14 cellular contexts compared by ENCODE assay signal in the genomic region with DNA sequence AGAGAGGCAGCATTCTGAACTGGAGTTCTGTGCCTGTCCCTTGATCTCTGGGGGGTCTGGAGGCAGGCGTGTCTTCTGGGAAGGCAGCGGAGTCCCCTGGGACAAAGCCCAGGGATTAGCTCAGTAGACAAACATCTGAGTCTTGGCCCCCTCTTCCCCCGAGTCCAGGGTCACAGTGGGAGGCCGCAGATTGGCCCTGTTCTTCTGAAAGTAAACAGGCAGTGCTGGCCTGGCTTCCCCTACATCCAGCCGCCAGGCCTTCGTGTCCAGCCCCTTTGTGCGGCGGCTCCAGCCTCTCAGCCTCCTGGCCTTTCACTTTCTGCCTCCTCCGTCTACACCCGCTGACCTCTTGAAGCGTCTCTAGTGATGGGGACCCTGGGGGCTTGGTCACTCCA. TPM values are rescaled to one million over a fixed set of nuclear protein-coding genes. Genes with fewer than 3 reads are reported as not detected.
A peak's percentile ranks its signal among the peaks of the same experiment; 100 is the strongest.
DNase-seq lines count a peak whose midpoint lies in the region; ATAC-seq and TF ChIP-seq lines count a peak whose summit lies in the region.
"Had no signal": no experiment of that assay in that cellular context is flagged by ENCODE, and none has a peak within 500 bp of the region (broad histone marks: within the 10 kb centered on the region; RNA-seq: fewer than 3 reads in every experiment).

No MANE protein-coding gene starts in this region.

- TF ChIP-seq CTCF in A673 (conservative IDR thresholded peaks at IDR 0.05; ENCODE audit: low read depth, low read length): no peak
- no peak for TF ChIP-seq CTCF in Panc1 (IDR thresholded peaks at IDR 0.05)
- TF ChIP-seq CTCF in esophagus muscularis mucosa (IDR thresholded peaks at IDR 0.05): no peak
- no peak for TF ChIP-seq CTCF in neural crest cell (conservative IDR thresholded peaks at IDR 0.05)

- H3K4me1 ChIP-seq in A673 (ENCODE audit: insufficient read depth, low read length, poor library complexity, severe bottlenecking) (peaks cover 29% of the 10 kb centered on the region), Panc1 (ENCODE audit: control insufficient read depth, insufficient read depth, low read length) (no peaks in the 10 kb centered on the region), esophagus muscularis mucosa (peaks cover 0 to 13% (median 3%) of the 10 kb centered on the region in 4 donors)

- H3K27ac Mint-ChIP-seq in neural crest cell (ENCODE audit: unreplicated experiment): peak overlapping the region; percentile 27

- peak; percentile 86 for DNase-seq in A673 (ENCODE audit: low spot score)
- DNase-seq in Panc1 (ENCODE audit: low read depth, low spot score): no peak
- no peak for DNase-seq in esophagus muscularis mucosa (ENCODE audit: extremely low spot score)
- DNase-seq in neural crest cell (ENCODE audit: low read depth, low spot score): no peak
- DNase-seq in DMS53 treated with DMSO at 0.1 percent for 48 hours (lab: John Stamatoyannopoulos, UW; ENCODE audit: unreplicated experiment): no peak
- DNase-seq in cerebellar nuclear complex (lab: John Stamatoyannopoulos, UW): no peak
- DNase-seq: activated naive CD4-positive, alpha-beta T cell; AML-193; MV-4-11; NCI-H524 treated with DMSO at 0.1 percent for 48 hours had no signal

- 48% methylated on average over 10 of the region's 11 CpGs for WGBS in esophagus muscularis mucosa

- H3K9me3 Mint-ChIP-seq in neural crest cell: no peaks in the 10 kb centered on the region

- no peak overlapping the region for H3K4me3 ChIP-seq in A673 (ENCODE audit: low read depth, low read length, poor library complexity, severe bottlenecking)
- H3K4me3 ChIP-seq in Panc1 (ENCODE audit: low read depth in 2 of 2, low read length in 2 of 2): no peak overlapping the region
- H3K4me3 ChIP-seq in esophagus muscularis mucosa: no peak overlapping the region

- CTCF ChIA-PET in A673 (lab: Charles Lee): interaction anchor here (1.4 kb wide), 1 partner anchor 10 kb away, joined by 15 read pairs; no protein-coding TSS in a partner anchor
- CTCF ChIA-PET in Panc1 (lab: Charles Lee): interaction anchor here (0.6 kb wide), 1 partner anchor 9 kb away, joined by 9 read pairs; no protein-coding TSS in a partner anchor

- POLR2A ChIA-PET in A673 (lab: Charles Lee; ENCODE audit: low non-redundant PET) (no interaction called here), Panc1 (lab: Charles Lee) (no interaction called here)

- TF ChIP-seq POLR2A in esophagus muscularis mucosa (IDR thresholded peaks at IDR 0.05; ENCODE audit: low read depth): no peak

- no peaks in the 10 kb centered on the region for H3K36me3 Mint-ChIP-seq in neural crest cell (ENCODE audit: low read depth)

- no peaks in the 10 kb centered on the region for H3K36me3 ChIP-seq in A673 (ENCODE audit: insufficient read depth, low read length, poor library complexity, severe bottlenecking)
- H3K36me3 ChIP-seq in Panc1 (ENCODE audit: control insufficient read depth, insufficient read depth, low read length): no peaks in the 10 kb centered on the region
- H3K36me3 ChIP-seq in esophagus muscularis mucosa: no peaks in the 10 kb centered on the region

- intact Hi-C loops in A673 (cut with micrococcal nuclease; ENCODE audit: unreplicated experiment) (no loop called here), Panc1 (cut with micrococcal nuclease; ENCODE audit: unreplicated experiment) (no loop called here), esophagus muscularis mucosa (cut with DNase I) (no loop called here)

- BruUV-seq in A673 (replicated peaks; lab: Mats Ljungman, UMichigan): no TSS peak
- no TSS peak for BruUV-seq in Panc1 (replicated peaks; lab: Mats Ljungman, UMichigan)

- in situ Hi-C loops in Panc1 (cut with HindIII; ENCODE audit: low pct_unique_long_range_greater_than_20kb, low sequenced_read_pairs): no loop called here

- no peak overlapping the region for H3K4me3 Mint-ChIP-seq in neural crest cell

- H3K9me3 ChIP-seq in A673 (ENCODE audit: low read depth, low read length, poor library complexity, severe bottlenecking): no peaks in the 10 kb centered on the region
- H3K9me3 ChIP-seq in Panc1 (ENCODE audit: control insufficient read depth, insufficient read depth, low read depth, low read length): no peaks in the 10 kb centered on the region
- peaks cover 0 to 32% (median 17%) of the 10 kb centered on the region in 4 donors for H3K9me3 ChIP-seq in esophagus muscularis mucosa

- peak overlapping the region; percentile 64 for H3K27ac ChIP-seq in A673 (ENCODE audit: low read depth, low read length, poor library complexity, severe bottlenecking)
- H3K27ac ChIP-seq in Panc1 (ENCODE audit: low read length): no peak overlapping the region
- H3K27ac ChIP-seq in esophagus muscularis mucosa (replicated peaks in 1 of 4): peak overlapping the region; percentile 5 to 61 (median 33)

- TF ChIP-seq EP300 in esophagus muscularis mucosa (IDR thresholded peaks at IDR 0.05): no peak

- H3K27me3 ChIP-seq in A673 (replicated peaks; ENCODE audit: insufficient read depth, low read depth, low read length, poor library complexity): no peaks in the 10 kb centered on the region
- no peaks in the 10 kb centered on the region for H3K27me3 ChIP-seq in Panc1 (ENCODE audit: control insufficient read depth, insufficient read depth, low read length)
- no peaks in the 10 kb centered on the region for H3K27me3 ChIP-seq in esophagus muscularis mucosa

- ATAC-seq in Panc1 (peak; percentile 72), GM18520 (IDR thresholded peaks at IDR 0.05; ENCODE audit: unreplicated experiment) (no peak), GM21723 (IDR thresholded peaks at IDR 0.05; ENCODE audit: unreplicated experiment) (no peak)

- no peaks in the 10 kb centered on the region for H3K27me3 Mint-ChIP-seq in neural crest cell (ENCODE audit: low read depth)

- H3K4me1 Mint-ChIP-seq in neural crest cell: peaks cover 6% of the 10 kb centered on the region

RNA-seq across cellular contexts. Expression of gene NFILZ, which starts 1.0 kb away (rescaled TPM):
- total RNA-seq in A673 (2021) (not detected in 2 replicates), Panc1 (2021; ENCODE audit: unreplicated experiment) (not detected), esophagus muscularis mucosa (not detected), neural crest cell (not detected in 2 replicates)
- not detected for polyA plus RNA-seq in Panc1 (2012; ENCODE audit: insufficient read length)
- total RNA-seq: G401, urinary bladder had no signal
- polyA plus RNA-seq: urinary bladder had no signal

RNA-seq across cellular contexts. Expression of gene ADAMTS10, which starts 20.9 kb away (rescaled TPM):
- total RNA-seq in A673 (2021) (29.5 and 40.5 TPM in 2 replicates), Panc1 (2021; ENCODE audit: unreplicated experiment) (10.0 TPM), esophagus muscularis mucosa (10 to 100 TPM; 13.1 to 25.7 (median 20.3) TPM), neural crest cell (30.9 and 31.4 TPM in 2 replicates)
- 16.6 TPM for polyA plus RNA-seq in Panc1 (2012; ENCODE audit: insufficient read length)

RNA-seq across cellular contexts. Expression of gene MYO1F, which starts 54.2 kb away (rescaled TPM):
- total RNA-seq in A673 (2021): 0.26 and 0.37 TPM in 2 replicates
- total RNA-seq in Panc1 (2021; ENCODE audit: unreplicated experiment): 0.33 TPM
- 1.7 TPM for polyA plus RNA-seq in Panc1 (2012; ENCODE audit: insufficient read length)
- total RNA-seq in esophagus muscularis mucosa: 10 to 100 TPM in 2 of 4 donors, 1 to 10 TPM in 2; 7.2 to 21.2 (median 13.3) TPM
- total RNA-seq in neural crest cell: 0.33 and 0.77 TPM in 2 replicates
- total RNA-seq: G401 had no signal
